15 cellular contexts compared by ENCODE assay signal in genomic region chr19:51480590-51480989, GRCh38.
DNase-seq lines count a peak whose midpoint lies in the region; ATAC-seq lines count a peak whose summit lies in the region.
"Had no signal": no experiment of that assay in that cellular context is flagged by ENCODE, and none has a peak within 500 bp of the region (broad histone marks: within the 10 kb centered on the region; RNA-seq: fewer than 3 reads in every experiment).

No MANE protein-coding gene starts in this region.

- no peak for DNase-seq in activated naive CD8-positive, alpha-beta T cell treated with anti-CD3 and anti-CD28 coated beads, Interleukin-2, amount 50 U/mL, for 24 hours
- peak; percentile 19 for DNase-seq in NCI-H226
- peak; percentile 58 for DNase-seq in ecto neural progenitor cell (ENCODE audit: low spot score)
- peak; percentile 29 for DNase-seq in stimulated activated CD4-positive, alpha-beta T cell treated with anti-CD3 and anti-CD28 coated beads, Interleukin-4, amount 100 ng/mL, for 24 hours
- DNase-seq: activated gamma-delta T cell treated with Interleukin-2 at 50 U/mL for 16 hours, AML-193, HFFc6, NCI-H1930 had no signal

- peaks cover 34% of the 10 kb centered on the region for H3K4me1 Mint-ChIP-seq in activated naive CD8-positive, alpha-beta T cell (ENCODE audit: low read depth)
- peaks cover 29% of the 10 kb centered on the region for H3K4me1 Mint-ChIP-seq in activated naive CD8-positive, alpha-beta T cell treated with anti-CD3 and anti-CD28 coated beads, Interleukin-2, amount 50 U/mL, for 24 hours

- no peak for ATAC-seq in activated naive CD8-positive, alpha-beta T cell treated with anti-CD3 and anti-CD28 coated beads, Interleukin-2, amount 50 U/mL, for 24 hours
- ATAC-seq in HG03571 (IDR thresholded peaks at IDR 0.05; ENCODE audit: unreplicated experiment) (no peak), HG03280 (IDR thresholded peaks at IDR 0.05; ENCODE audit: unreplicated experiment) (no peak), GM21381 (IDR thresholded peaks at IDR 0.05; ENCODE audit: unreplicated experiment) (no peak)
- ATAC-seq: Panc1, sciatic nerve had no signal

- H3K9me3 Mint-ChIP-seq in activated naive CD8-positive, alpha-beta T cell (ENCODE audit: low read depth), result no peaks in the 10 kb centered on the region
- peaks cover 4% of the 10 kb centered on the region for H3K9me3 Mint-ChIP-seq in activated naive CD8-positive, alpha-beta T cell treated with anti-CD3 and anti-CD28 coated beads, Interleukin-2, amount 50 U/mL, for 24 hours
- H3K9me3 Mint-ChIP-seq: dendritic cell treated with granulocyte-macrophage colony-stimulating factor and Interleukin-4, amounts not matched to agents 40 ng/mL and 50 ng/mL, for 4 days had no signal

- peak overlapping the region; percentile 54 for H3K27ac Mint-ChIP-seq in activated naive CD8-positive, alpha-beta T cell
- H3K27ac Mint-ChIP-seq in activated naive CD8-positive, alpha-beta T cell treated with anti-CD3 and anti-CD28 coated beads, Interleukin-2, amount 50 U/mL, for 24 hours, result no peak overlapping the region
- H3K27ac Mint-ChIP-seq: dendritic cell treated with granulocyte-macrophage colony-stimulating factor and Interleukin-4, amounts not matched to agents 40 ng/mL and 50 ng/mL, for 4 days; HFFc6 had no signal

- H3K27me3 Mint-ChIP-seq in activated naive CD8-positive, alpha-beta T cell, result peaks cover 3% of the 10 kb centered on the region
- H3K27me3 Mint-ChIP-seq in activated naive CD8-positive, alpha-beta T cell treated with anti-CD3 and anti-CD28 coated beads, Interleukin-2, amount 50 U/mL, for 24 hours, result peaks cover 37% of the 10 kb centered on the region

- H3K4me3 Mint-ChIP-seq in activated naive CD8-positive, alpha-beta T cell, result no peak overlapping the region
- no peak overlapping the region for H3K4me3 Mint-ChIP-seq in activated naive CD8-positive, alpha-beta T cell treated with anti-CD3 and anti-CD28 coated beads, Interleukin-2, amount 50 U/mL, for 24 hours
- H3K4me3 Mint-ChIP-seq: dendritic cell treated with granulocyte-macrophage colony-stimulating factor and Interleukin-4, amounts not matched to agents 40 ng/mL and 50 ng/mL, for 4 days; HFFc6 had no signal

- H3K36me3 Mint-ChIP-seq in activated naive CD8-positive, alpha-beta T cell, result no peaks in the 10 kb centered on the region
- H3K36me3 Mint-ChIP-seq in activated naive CD8-positive, alpha-beta T cell treated with anti-CD3 and anti-CD28 coated beads, Interleukin-2, amount 50 U/mL, for 24 hours (ENCODE audit: low read depth), result no peaks in the 10 kb centered on the region
